1 cellular context compared by ENCODE assay signal in genomic region chr7:152759655-152760383, GRCh38.
TF ChIP-seq lines count a peak whose summit lies in the region.

TSS of gene ACTR3B (plus strand) at chr7:152759752. CDS start at chr7:152759883, 131 bp downstream.

TF ChIP-seq in K562, 482 proteins besides CTCF, POLR2A, EP300 and RAD21 (continued from another document and continues in another):
- TF ChIP-seq ZBTB40 (IDR thresholded peaks at IDR 0.05) (no peak), ZBTB40 (CRISPR knock-in tag; IDR thresholded peaks at IDR 0.05) (no peak), RNF2 (IDR thresholded peaks at IDR 0.05) (peak; percentile 70), ZNF444 (CRISPR knock-in tag; IDR thresholded peaks at IDR 0.05) (no peak), HNRNPLL (IDR thresholded peaks at IDR 0.05; ENCODE audit: low read depth, low read length, poor library complexity, severe bottlenecking) (no peak), KAT7 (CRISPR knock-in tag; IDR thresholded peaks at IDR 0.05; ENCODE audit: borderline replicate concordance) (no peak), RBBP5 (IDR thresholded peaks at IDR 0.05; ENCODE audit: borderline replicate concordance, insufficient read depth, low read length, poor library complexity, severe bottlenecking) (peak; percentile 94), TCF15 (CRISPR knock-in tag; IDR thresholded peaks at IDR 0.05) (no peak), ZNF780A (CRISPR knock-in tag; IDR thresholded peaks at IDR 0.05) (no peak), RBM17 (IDR thresholded peaks at IDR 0.05; ENCODE audit: borderline replicate concordance, low read depth, low read length) (no peak), SMAD4 (CRISPR knock-in tag; conservative IDR thresholded peaks at IDR 0.05) (peak; percentile 68), FOXJ3 (CRISPR knock-in tag; IDR thresholded peaks at IDR 0.05) (no peak), SRSF3 (IDR thresholded peaks at IDR 0.05; ENCODE audit: insufficient read depth, low read length) (0 out of 2 replicates have a peak, but pooled peaks have one; percentile 85), USF1 (CRISPR knock-in tag; IDR thresholded peaks at IDR 0.05) (peak; percentile 77), ZNF445 (CRISPR knock-in tag; IDR thresholded peaks at IDR 0.05; ENCODE audit: low read depth) (no peak), HLTF (IDR thresholded peaks at IDR 0.05) (no peak), HMGXB4 (CRISPR knock-in tag; IDR thresholded peaks at IDR 0.05) (peak; percentile 56; the same call in 1 of the 2 replicates), ZNF668 (CRISPR knock-in tag; IDR thresholded peaks at IDR 0.05) (no peak), PCBP1 (IDR thresholded peaks at IDR 0.05; ENCODE audit: low read depth, low read length, poor library complexity, severe bottlenecking) (no peak), HOMEZ (CRISPR knock-in tag; IDR thresholded peaks at IDR 0.05) (peak; percentile 68; the same call in 1 of the 2 replicates), CAMTA2 (CRISPR knock-in tag; conservative IDR thresholded peaks at IDR 0.05) (peak; percentile 69; the same call in 1 of the 2 replicates), MEIS2 (IDR thresholded peaks at IDR 0.05; ENCODE audit: partially characterized antibody) (no peak), GABPB1 (CRISPR knock-in tag; IDR thresholded peaks at IDR 0.05) (peak; percentile 32; the same call in 1 of the 2 replicates), MXD1 (CRISPR knock-in tag; IDR thresholded peaks at IDR 0.05; ENCODE audit: borderline replicate concordance, poor library complexity, severe bottlenecking) (peak; percentile 63), CBFB (CRISPR knock-in tag; IDR thresholded peaks at IDR 0.05) (no peak), CHCHD3 (CRISPR knock-in tag; IDR thresholded peaks at IDR 0.05) (no peak), PREB (CRISPR knock-in tag; IDR thresholded peaks at IDR 0.05) (no peak), ZBTB7A (IDR thresholded peaks at IDR 0.05; ENCODE audit: borderline replicate concordance, control insufficient read depth, low read depth, low read length) (peak; percentile 61; the same call in 1 of the 2 replicates), TARDBP (IDR thresholded peaks at IDR 0.05) (0 out of 2 replicates have a peak, but pooled peaks have one; percentile 28), ZNF217 (CRISPR knock-in tag; IDR thresholded peaks at IDR 0.05) (no peak), ELK3 (CRISPR knock-in tag; IDR thresholded peaks at IDR 0.05) (no peak), SP2 (IDR thresholded peaks at IDR 0.05; ENCODE audit: extremely low read depth, low read depth, low read length, poor library complexity, severe bottlenecking) (no peak), BCOR (IDR thresholded peaks at IDR 0.05) (no peak), PHB2 (IDR thresholded peaks at IDR 0.05; ENCODE audit: low read depth) (no peak), NELFE (IDR thresholded peaks at IDR 0.05; ENCODE audit: insufficient read depth, insufficient read length) (peak; percentile 53), SNIP1 (IDR thresholded peaks at IDR 0.05; ENCODE audit: low read depth) (no peak), SFPQ (IDR thresholded peaks at IDR 0.05; ENCODE audit: low read depth, low read length) (no peak), CCNT2 (IDR thresholded peaks at IDR 0.05; ENCODE audit: borderline replicate concordance, extremely low read depth, insufficient read length, low read depth, low read length) (peak; percentile 60), KDM5B (IDR thresholded peaks at IDR 0.05; ENCODE audit: insufficient replicate concordance, low read depth, low read length) (peak; percentile 89), CHD1 (IDR thresholded peaks at IDR 0.05; ENCODE audit: low read length) (peak; percentile 44), HMGN3 (IDR thresholded peaks at IDR 0.05; ENCODE audit: borderline replicate concordance, extremely low read depth, insufficient read length, low read depth, low read length) (peak; percentile 59), FOXJ2 (tag; IDR thresholded peaks at IDR 0.05) (no peak), ZNF280B (CRISPR knock-in tag; IDR thresholded peaks at IDR 0.05) (no peak)
